In genomic region chr3:39287216-39287858, GRCh38 we compare ENCODE assay signal across 1 cellular context.
TF ChIP-seq lines count a peak whose summit lies in the region.

No MANE protein-coding gene starts in this region.

TF ChIP-seq in K562, 482 proteins besides CTCF, POLR2A, EP300 and RAD21 (continued from another document and continues in another):
- TF ChIP-seq SIN3A (IDR thresholded peaks at IDR 0.05; ENCODE audit: borderline replicate concordance in 2 of 2, control insufficient read depth in 1 of 2, low read depth in 2 of 2, low read length in 2 of 2) = no peak
- TF ChIP-seq RBM14 (IDR thresholded peaks at IDR 0.05; ENCODE audit: borderline replicate concordance, insufficient read depth, low read depth, low read length) = no peak
- no peak for TF ChIP-seq ZBTB40 (IDR thresholded peaks at IDR 0.05)
- TF ChIP-seq ZBTB40 (CRISPR knock-in tag; IDR thresholded peaks at IDR 0.05) = no peak
- no peak for TF ChIP-seq ZSCAN29 (IDR thresholded peaks at IDR 0.05)
- no peak for TF ChIP-seq FOS (IDR thresholded peaks at IDR 0.05; ENCODE audit: extremely low read depth, insufficient read length)
- no peak for TF ChIP-seq ZNF174 (CRISPR knock-in tag; IDR thresholded peaks at IDR 0.05)
- TF ChIP-seq ZC3H11A (IDR thresholded peaks at IDR 0.05; ENCODE audit: low read depth, low read length) = no peak
- TF ChIP-seq FOXA3 (CRISPR knock-in tag; conservative IDR thresholded peaks at IDR 0.05 in 1 of 2, IDR thresholded peaks at IDR 0.05 in 1 of 2) = peak in 1 of 2 experiments; percentile 63; a peak in 2 of 4 replicates
- TF ChIP-seq ZBTB5 (IDR thresholded peaks at IDR 0.05) = no peak
- TF ChIP-seq HMGXB4 (CRISPR knock-in tag; IDR thresholded peaks at IDR 0.05) = no peak
- no peak for TF ChIP-seq HES1 (IDR thresholded peaks at IDR 0.05; ENCODE audit: low read depth)
- no peak for TF ChIP-seq TFAP4 (CRISPR knock-in tag; IDR thresholded peaks at IDR 0.05; ENCODE audit: borderline replicate concordance)
- TF ChIP-seq CTCFL (IDR thresholded peaks at IDR 0.05; ENCODE audit: borderline replicate concordance, insufficient read depth, low read depth, low read length, poor library complexity, severe bottlenecking) = no peak
- no peak for TF ChIP-seq ZNF280A (IDR thresholded peaks at IDR 0.05; ENCODE audit: low read depth, partially characterized antibody)
- TF ChIP-seq ZFX (CRISPR knock-in tag; IDR thresholded peaks at IDR 0.05) = no peak
- no peak for TF ChIP-seq XRCC3 (IDR thresholded peaks at IDR 0.05)
- peak in 1 of 2 experiments; percentile 11 for TF ChIP-seq AFF1 (IDR thresholded peaks at IDR 0.05; ENCODE audit: low read depth in 1 of 2, partially characterized antibody in 2 of 2)
- TF ChIP-seq FOXO4 (CRISPR knock-in tag; IDR thresholded peaks at IDR 0.05) = no peak
- TF ChIP-seq FOXP4 (CRISPR knock-in tag; IDR thresholded peaks at IDR 0.05; ENCODE audit: borderline replicate concordance) = no peak
